1 cellular context compared by ENCODE assay signal in the genomic region with DNA sequence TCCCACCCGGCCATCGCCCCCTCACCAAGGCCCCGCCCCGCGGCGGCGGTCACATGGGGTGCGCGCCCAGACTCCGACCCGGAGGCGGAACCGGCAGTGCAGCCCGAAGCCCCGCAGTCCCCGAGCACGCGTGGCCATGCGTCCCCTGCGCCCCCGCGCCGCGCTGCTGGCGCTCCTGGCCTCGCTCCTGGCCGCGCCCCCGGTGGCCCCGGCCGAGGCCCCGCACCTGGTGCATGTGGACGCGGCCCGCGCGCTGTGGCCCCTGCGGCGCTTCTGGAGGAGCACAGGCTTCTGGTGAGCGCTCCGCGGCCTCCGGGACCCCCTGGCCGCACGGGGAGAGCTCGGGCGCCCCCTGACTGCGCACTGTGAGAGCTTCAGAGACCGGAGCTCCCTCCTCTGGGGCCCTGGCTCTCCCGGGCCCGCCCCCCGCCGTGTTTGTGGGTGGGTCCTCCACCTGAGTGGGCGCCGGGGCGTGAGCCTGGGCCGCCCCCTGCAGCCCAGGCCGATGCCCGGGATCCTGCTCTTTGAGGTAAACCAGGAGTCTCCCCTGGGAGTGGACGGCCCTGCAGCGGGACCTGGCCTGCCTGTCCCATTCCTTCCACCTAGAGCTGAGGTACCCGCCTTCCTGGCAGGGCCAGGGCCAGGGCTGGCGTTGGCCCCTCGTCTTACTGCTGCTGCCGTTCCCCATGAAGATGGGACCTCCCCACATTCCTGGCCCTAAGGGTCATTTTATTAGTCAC.
TF ChIP-seq lines count a peak whose summit lies in the region.

IDUA (plus strand) TSS at position 96 of the 740 bp plus-strand sequence; CDS start at position 137, 41 bp downstream.

TF ChIP-seq in HepG2, 621 proteins besides CTCF, POLR2A, EP300 and RAD21 (continued from another document and continues in another):
- TF ChIP-seq CCAR2 (optimal IDR thresholded peaks at IDR 0.05; ENCODE audit: low read depth, low read length) (no peak), ZNF484 (CRISPR knock-in tag; IDR thresholded peaks at IDR 0.05; ENCODE audit: borderline replicate concordance, low read depth) (no peak), BCL6 (CRISPR knock-in tag; IDR thresholded peaks at IDR 0.05) (0 out of 2 replicates have a peak, but pooled peaks have one; percentile 18), THAP11 (CRISPR knock-in tag; IDR thresholded peaks at IDR 0.05) (no peak; the same call in 1 of the 2 replicates), ATF4 (CRISPR knock-in tag; IDR thresholded peaks at IDR 0.05) (no peak), BORCS8-MEF2B (CRISPR knock-in tag; IDR thresholded peaks at IDR 0.05) (no peak), ZNF318 (CRISPR knock-in tag; IDR thresholded peaks at IDR 0.05) (peak; percentile 58; the same call in 1 of the 2 replicates), ZNF7 (CRISPR knock-in tag; IDR thresholded peaks at IDR 0.05) (no peak), ZNF326 (CRISPR knock-in tag; IDR thresholded peaks at IDR 0.05; ENCODE audit: borderline replicate concordance) (no peak; the same call in 1 of the 2 replicates), BRF2 (CRISPR knock-in tag; IDR thresholded peaks at IDR 0.05) (peak; percentile 66; the same call in 1 of the 2 replicates), KMT2B (CRISPR knock-in tag; IDR thresholded peaks at IDR 0.05) (no peak), ZNF574 (CRISPR knock-in tag; IDR thresholded peaks at IDR 0.05) (peak; percentile 75), ZFYVE20 (CRISPR knock-in tag; IDR thresholded peaks at IDR 0.05; ENCODE audit: borderline replicate concordance, low read depth) (no peak), ARNTL (CRISPR knock-in tag; IDR thresholded peaks at IDR 0.05) (no peak), SRSF1 (optimal IDR thresholded peaks at IDR 0.05; ENCODE audit: low read depth, low read length) (no peak), SPEN (CRISPR knock-in tag; IDR thresholded peaks at IDR 0.05; ENCODE audit: low read depth) (peak; percentile 40), ZSCAN30 (CRISPR knock-in tag; IDR thresholded peaks at IDR 0.05) (no peak), ZNF747 (CRISPR knock-in tag; IDR thresholded peaks at IDR 0.05; ENCODE audit: borderline replicate concordance) (peak; percentile 50; the same call in 1 of the 2 replicates), PHF21A (CRISPR knock-in tag; IDR thresholded peaks at IDR 0.05) (no peak; the same call in 1 of the 2 replicates), HMG20B (CRISPR knock-in tag; conservative IDR thresholded peaks at IDR 0.05) (no peak), CHD4 (IDR thresholded peaks at IDR 0.05; ENCODE audit: borderline replicate concordance, low read length) (no peak), STAT6 (CRISPR knock-in tag; IDR thresholded peaks at IDR 0.05; ENCODE audit: borderline replicate concordance) (no peak), NFRKB (IDR thresholded peaks at IDR 0.05) (no peak)
- TF ChIP-seq, protein P1, sequence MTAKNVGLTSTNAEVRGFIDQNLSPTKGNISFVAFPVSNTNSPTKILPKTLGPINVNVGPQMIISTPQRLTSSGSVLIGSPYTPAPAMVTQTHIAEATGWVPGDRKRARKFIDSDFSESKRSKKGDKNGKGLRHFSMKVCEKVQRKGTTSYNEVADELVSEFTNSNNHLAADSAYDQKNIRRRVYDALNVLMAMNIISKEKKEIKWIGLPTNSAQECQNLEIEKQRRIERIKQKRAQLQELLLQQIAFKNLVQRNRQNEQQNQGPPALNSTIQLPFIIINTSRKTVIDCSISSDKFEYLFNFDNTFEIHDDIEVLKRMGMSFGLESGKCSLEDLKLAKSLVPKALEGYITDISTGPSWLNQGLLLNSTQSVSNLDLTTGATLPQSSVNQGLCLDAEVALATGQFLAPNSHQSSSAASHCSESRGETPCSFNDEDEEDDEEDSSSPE (CRISPR knock-in tag; IDR thresholded peaks at IDR 0.05), result 0 out of 2 replicates have a peak, but pooled peaks have one; percentile 19
- TF ChIP-seq, protein P2, sequence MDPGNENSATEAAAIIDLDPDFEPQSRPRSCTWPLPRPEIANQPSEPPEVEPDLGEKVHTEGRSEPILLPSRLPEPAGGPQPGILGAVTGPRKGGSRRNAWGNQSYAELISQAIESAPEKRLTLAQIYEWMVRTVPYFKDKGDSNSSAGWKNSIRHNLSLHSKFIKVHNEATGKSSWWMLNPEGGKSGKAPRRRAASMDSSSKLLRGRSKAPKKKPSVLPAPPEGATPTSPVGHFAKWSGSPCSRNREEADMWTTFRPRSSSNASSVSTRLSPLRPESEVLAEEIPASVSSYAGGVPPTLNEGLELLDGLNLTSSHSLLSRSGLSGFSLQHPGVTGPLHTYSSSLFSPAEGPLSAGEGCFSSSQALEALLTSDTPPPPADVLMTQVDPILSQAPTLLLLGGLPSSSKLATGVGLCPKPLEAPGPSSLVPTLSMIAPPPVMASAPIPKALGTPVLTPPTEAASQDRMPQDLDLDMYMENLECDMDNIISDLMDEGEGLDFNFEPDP (CRISPR knock-in tag; conservative IDR thresholded peaks at IDR 0.05), result no peak
- TF ChIP-seq, protein P3, sequence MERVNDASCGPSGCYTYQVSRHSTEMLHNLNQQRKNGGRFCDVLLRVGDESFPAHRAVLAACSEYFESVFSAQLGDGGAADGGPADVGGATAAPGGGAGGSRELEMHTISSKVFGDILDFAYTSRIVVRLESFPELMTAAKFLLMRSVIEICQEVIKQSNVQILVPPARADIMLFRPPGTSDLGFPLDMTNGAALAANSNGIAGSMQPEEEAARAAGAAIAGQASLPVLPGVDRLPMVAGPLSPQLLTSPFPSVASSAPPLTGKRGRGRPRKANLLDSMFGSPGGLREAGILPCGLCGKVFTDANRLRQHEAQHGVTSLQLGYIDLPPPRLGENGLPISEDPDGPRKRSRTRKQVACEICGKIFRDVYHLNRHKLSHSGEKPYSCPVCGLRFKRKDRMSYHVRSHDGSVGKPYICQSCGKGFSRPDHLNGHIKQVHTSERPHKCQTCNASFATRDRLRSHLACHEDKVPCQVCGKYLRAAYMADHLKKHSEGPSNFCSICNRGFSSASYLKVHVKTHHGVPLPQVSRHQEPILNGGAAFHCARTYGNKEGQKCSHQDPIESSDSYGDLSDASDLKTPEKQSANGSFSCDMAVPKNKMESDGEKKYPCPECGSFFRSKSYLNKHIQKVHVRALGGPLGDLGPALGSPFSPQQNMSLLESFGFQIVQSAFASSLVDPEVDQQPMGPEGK (CRISPR knock-in tag; IDR thresholded peaks at IDR 0.05), result peak; percentile 61; the same call in 1 of the 2 replicates
- TF ChIP-seq, protein P4, sequence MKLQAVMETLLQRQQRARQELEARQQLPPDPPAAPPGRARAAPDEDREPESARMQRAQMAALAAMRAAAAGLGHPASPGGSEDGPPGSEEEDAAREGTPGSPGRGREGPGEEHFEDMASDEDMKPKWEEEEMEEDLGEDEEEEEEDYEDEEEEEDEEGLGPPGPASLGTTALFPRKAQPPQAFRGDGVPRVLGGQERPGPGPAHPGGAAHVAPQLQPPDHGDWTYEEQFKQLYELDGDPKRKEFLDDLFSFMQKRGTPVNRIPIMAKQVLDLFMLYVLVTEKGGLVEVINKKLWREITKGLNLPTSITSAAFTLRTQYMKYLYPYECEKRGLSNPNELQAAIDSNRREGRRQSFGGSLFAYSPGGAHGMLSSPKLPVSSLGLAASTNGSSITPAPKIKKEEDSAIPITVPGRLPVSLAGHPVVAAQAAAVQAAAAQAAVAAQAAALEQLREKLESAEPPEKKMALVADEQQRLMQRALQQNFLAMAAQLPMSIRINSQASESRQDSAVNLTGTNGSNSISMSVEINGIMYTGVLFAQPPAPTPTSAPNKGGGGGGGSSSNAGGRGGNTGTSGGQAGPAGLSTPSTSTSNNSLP (IDR thresholded peaks at IDR 0.05; ENCODE audit: low read depth, low read length), result no peak
